ENCODE assay signal across 26 cellular contexts in genomic region chr3:186697510-186697909, GRCh38. TPM values are rescaled to one million over a fixed set of nuclear protein-coding genes. Genes with fewer than 3 reads are reported as not detected.
"Had no signal": no experiment of that assay in that cellular context is flagged by ENCODE, and none has a peak within 500 bp of the region (broad histone marks: within the 10 kb centered on the region; RNA-seq: fewer than 3 reads in every experiment).

No MANE protein-coding gene starts in this region.

- H3K4me1 ChIP-seq: SJCRH30 had no signal

- H3K4me3 ChIP-seq: SJCRH30 had no signal

- DNase-seq: KBM-7, MV-4-11, NCI-H1092, NCI-H1105 treated with DMSO at 0.1 percent for 48 hours, NCI-H1417 treated with DMSO at 0.1 percent for 48 hours, NCI-H146, NCI-H1694 treated with DMSO at 0.1 percent for 48 hours, NCI-H2029, NCI-H2081 treated with DMSO at 0.1 percent for 48 hours, NCI-H2171, NCI-H226, NCI-H446, NCI-H510A, NCI-H524 treated with DMSO at 0.1 percent for 48 hours, NCI-H69, NCI-H774, RPMI8226, SHP77 treated with DMSO at 0.1 percent for 48 hours, SJCRH30 had no signal

- H3K36me3 ChIP-seq: SJCRH30 had no signal

- H3K9me3 ChIP-seq: SJCRH30 had no signal

- H3K27me3 ChIP-seq: SJCRH30 had no signal

- FAIRE-seq: HTR-8/SVneo, RCC 7860 had no signal

- H3K27ac ChIP-seq: HL-60, SJCRH30 had no signal

- ATAC-seq: SK-N-SH treated with all-trans-retinoic acid at 6 μM for 48 hours had no signal

RNA-seq across cellular contexts. Expression of gene KNG1, which starts 19.6 kb away (rescaled TPM):
- total RNA-seq: LHCN-M2, MCF 10A, SJCRH30 had no signal
- polyA plus RNA-seq: IgD-negative memory B cell had no signal

RNA-seq across cellular contexts. Expression of gene HRG, which starts 31.7 kb away (rescaled TPM):
- total RNA-seq: SJCRH30 had no signal
- polyA plus RNA-seq: IgD-negative memory B cell had no signal

RNA-seq across cellular contexts. Expression of gene FETUB, which starts 57.3 kb away (rescaled TPM):
- total RNA-seq: MCF 10A, SJCRH30 had no signal
- polyA plus RNA-seq: IgD-negative memory B cell had no signal
